In the genomic region with DNA sequence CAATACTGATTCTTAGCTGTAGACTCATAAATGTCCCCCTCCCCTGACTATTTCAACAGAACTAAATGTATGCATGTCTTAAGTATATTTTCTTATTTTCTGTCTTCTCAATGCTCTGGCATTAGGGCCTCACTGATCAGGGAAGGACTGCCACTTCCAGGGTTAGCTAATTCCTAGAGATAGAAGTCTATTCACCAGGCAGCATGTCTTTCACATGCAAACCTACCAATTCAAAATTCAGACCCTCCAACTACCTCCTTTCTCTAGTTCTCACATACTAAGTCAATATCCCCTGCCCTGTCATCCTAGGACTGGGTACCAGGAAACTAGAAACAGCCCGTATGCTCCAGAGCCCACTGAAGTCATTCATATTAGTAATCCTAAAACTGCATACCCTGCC, we compare ENCODE assay signal across 24 cellular contexts.
"Had no signal": no experiment of that assay in that cellular context is flagged by ENCODE, and none has a peak within 500 bp of the region (broad histone marks: within the 10 kb centered on the region; RNA-seq: fewer than 3 reads in every experiment).

No MANE protein-coding gene starts in this region.

- H3K4me3 ChIP-seq: PC-9, Peyer's patch, SJSA1, SK-N-MC had no signal

- H3K27ac ChIP-seq: PC-9, Peyer's patch, SJSA1, SK-N-MC had no signal

- H3K4me1 ChIP-seq: Peyer's patch, SJSA1 had no signal

- H3K9me3 ChIP-seq: Peyer's patch, SJSA1 had no signal

- DNase-seq: IMR-90, Kasumi-1, KG1, MM.1S, NCI-H1092 treated with DMSO at 0.1 percent for 48 hours, NCI-H1436, NCI-H187, NCI-H2029, NCI-H2081 treated with DMSO at 0.1 percent for 48 hours, NCI-H2171, NCI-H226, NCI-H446, NCI-H510A, NCI-H524 treated with DMSO at 0.1 percent for 48 hours, NCI-H69, NCI-H774, OCI-M1, PC-9, Peyer's patch, SIG-M5 had no signal

- H3K36me3 ChIP-seq: SJSA1 had no signal

- ATAC-seq: HepG2, Right ventricle myocardium inferior had no signal

- H3K27me3 ChIP-seq: Peyer's patch, SJSA1 had no signal
